ENCODE assay signal across 16 cellular contexts in genomic region chr16:5504028-5504758, GRCh38.
A peak's percentile ranks its signal among the peaks of the same experiment; 100 is the strongest.
DNase-seq lines count a peak whose midpoint lies in the region; ATAC-seq and TF ChIP-seq lines count a peak whose summit lies in the region.
"Had no signal": no experiment of that assay in that cellular context is flagged by ENCODE, and none has a peak within 500 bp of the region (broad histone marks: within the 10 kb centered on the region; RNA-seq: fewer than 3 reads in every experiment).

No MANE protein-coding gene starts in this region.

- H3K36me3 ChIP-seq in H7 (replicated peaks; ENCODE audit: control insufficient read depth, insufficient read depth, low read length) = no peaks in the 10 kb centered on the region
- no peaks in the 10 kb centered on the region for H3K36me3 ChIP-seq in heart right ventricle
- H3K36me3 ChIP-seq in tibial nerve = no peaks in the 10 kb centered on the region
- no peaks in the 10 kb centered on the region for H3K36me3 ChIP-seq in Peyer's patch
- H3K36me3 ChIP-seq: BLaER1 treated with 17β-estradiol and CSF1 and Interleukin-3, amounts not matched to agents 10 nM and 100 nM had no signal

- TF ChIP-seq CTCF in heart right ventricle (IDR thresholded peaks at IDR 0.05) (no peak), tibial nerve (IDR thresholded peaks at IDR 0.05) (no peak), Peyer's patch (IDR thresholded peaks at IDR 0.05) (no peak)

- H3K27ac ChIP-seq in heart right ventricle (no peak overlapping the region), tibial nerve (no peak overlapping the region), Peyer's patch (no peak overlapping the region)
- H3K27ac ChIP-seq: BLaER1 treated with 17β-estradiol and CSF1 and Interleukin-3, amounts not matched to agents 10 nM and 100 nM; PC-9 had no signal

- in situ Hi-C loops in SK-MEL-5 (cut with HindIII; ENCODE audit: low pct_unique_long_range_greater_than_20kb, low sequenced_read_pairs) = no loop called here

- TF ChIP-seq POLR2A in tibial nerve (IDR thresholded peaks at IDR 0.05) (no peak), Peyer's patch (IDR thresholded peaks at IDR 0.05) (no peak)

- intact Hi-C loops in heart right ventricle (cut with DNase I) = loop anchor here in 4 of 10 donors (5.0 to 10.0 kb wide), 4 partner anchors 59 to 1141 kb away; no protein-coding TSS in a partner anchor
- intact Hi-C loops in posterior cingulate gyrus (cut with DNase I) = loop anchor here (5.0 kb wide), 2 partner anchors 98 to 113 kb away; no protein-coding TSS in a partner anchor

- H3K4me3 ChIP-seq in H7 (ENCODE audit: insufficient read depth, low read depth, low read length) = no peak overlapping the region
- H3K4me3 ChIP-seq in heart right ventricle = no peak overlapping the region
- no peak overlapping the region for H3K4me3 ChIP-seq in tibial nerve
- no peak overlapping the region for H3K4me3 ChIP-seq in Peyer's patch
- H3K4me3 ChIP-seq: BLaER1 treated with 17β-estradiol and CSF1 and Interleukin-3, amounts not matched to agents 10 nM and 100 nM; PC-9 had no signal

- DNase-seq in H7 (peak; percentile 14), SK-MEL-5 (ENCODE audit: low read depth, low spot score) (peak; percentile 7), heart right ventricle (peak in 1 of 2 donors; percentile 5), posterior cingulate gyrus (peak; percentile 23 to 87 (median 51)), tibial nerve (ENCODE audit: low spot score in 2 of 2) (no peak), Peyer's patch (no peak), 8988T (no peak)
- DNase-seq: activated CD8-positive, alpha-beta memory T cell treated with anti-CD3 and anti-CD28 coated beads for 24 hours; activated naive CD4-positive, alpha-beta T cell treated with Interleukin-2 at 50 U/mL for 16 hours; HCEC 1CT; NCI-H2171; PC-9; stimulated activated CD4-positive, alpha-beta T cell treated with anti-CD3 and anti-CD28 coated beads, Interleukin-1b, Interleukin-23, amount 100 ng/mL, for 48 hours; T1000 had no signal

- H3K4me1 ChIP-seq in heart right ventricle (no peaks in the 10 kb centered on the region), tibial nerve (no peaks in the 10 kb centered on the region), Peyer's patch (no peaks in the 10 kb centered on the region)
- H3K4me1 ChIP-seq: BLaER1 treated with 17β-estradiol and CSF1 and Interleukin-3, amounts not matched to agents 10 nM and 100 nM had no signal

- no peaks in the 10 kb centered on the region for H3K9me3 ChIP-seq in heart right ventricle
- H3K9me3 ChIP-seq in tibial nerve = no peaks in the 10 kb centered on the region
- no peaks in the 10 kb centered on the region for H3K9me3 ChIP-seq in Peyer's patch
- H3K9me3 ChIP-seq: BLaER1 treated with 17β-estradiol and CSF1 and Interleukin-3, amounts not matched to agents 10 nM and 100 nM had no signal

- no peak for TF ChIP-seq EP300 in tibial nerve (IDR thresholded peaks at IDR 0.05)

- 37 to 40% methylated on average over 12 of the region's 12 CpGs for WGBS in heart right ventricle, 2 donors
- 32 to 33% methylated on average over 11 to 12 of the region's 12 CpGs for WGBS in tibial nerve, 2 donors

- no peaks in the 10 kb centered on the region for H3K27me3 ChIP-seq in H7 (ENCODE audit: control insufficient read depth, insufficient read depth, low read length)
- H3K27me3 ChIP-seq in heart right ventricle = peaks cover 0 to 24% (median 8%) of the 10 kb centered on the region in 7 donors
- H3K27me3 ChIP-seq in tibial nerve = no peaks in the 10 kb centered on the region
- H3K27me3 ChIP-seq in Peyer's patch = no peaks in the 10 kb centered on the region
- H3K27me3 ChIP-seq: BLaER1 treated with 17β-estradiol and CSF1 and Interleukin-3, amounts not matched to agents 10 nM and 100 nM had no signal

- ATAC-seq in heart right ventricle (peak in 7 of 8 donors; percentile 34 to 86 (median 63)), GM21717 (IDR thresholded peaks at IDR 0.05; ENCODE audit: unreplicated experiment) (no peak)

Comparison
In these comparisons a context has a peak if more than half of its experiments do, and no peak if none do; other contexts are left out.
1. DNase-seq: peak in H7 (single experiment), SK-MEL-5 (single experiment) and posterior cingulate gyrus (10 of 10); none in tibial nerve (0 of 2), Peyer's patch (0 of 3) and 8988T (single experiment).